In genomic region chr10:14125564-14125963, GRCh38 we compare ENCODE assay signal across 25 cellular contexts.
DNase-seq lines count a peak whose midpoint lies in the region; ATAC-seq, FAIRE-seq and TF ChIP-seq lines count a peak whose summit lies in the region.
"Had no signal": no experiment of that assay in that cellular context is flagged by ENCODE, and none has a peak within 500 bp of the region (broad histone marks: within the 10 kb centered on the region; RNA-seq: fewer than 3 reads in every experiment).

No MANE protein-coding gene starts in this region.

- no peak for TF ChIP-seq POLR2A in right lobe of liver (IDR thresholded peaks at IDR 0.05)
- TF ChIP-seq POLR2A in HepG2 (IDR thresholded peaks at IDR 0.05; ENCODE audit: insufficient read depth in 1 of 2, low read depth in 2 of 2, low read length in 2 of 2): no peak
- TF ChIP-seq POLR2A in body of pancreas (IDR thresholded peaks at IDR 0.05): no peak
- TF ChIP-seq POLR2A in stomach (IDR thresholded peaks at IDR 0.05): no peak

- in situ Hi-C loops in HepG2 (cut with HindIII; ENCODE audit: extremely low pct_ligation_motif_present, low pct_unique_long_range_greater_than_20kb): no loop called here

- H3K36me3 ChIP-seq in right lobe of liver (no peaks in the 10 kb centered on the region), HepG2 (replicated peaks in 1 of 2; ENCODE audit: control insufficient read depth in 1 of 2, insufficient read depth in 2 of 2, low read length in 2 of 2) (no peaks in the 10 kb centered on the region), body of pancreas (replicated peaks in 1 of 2; ENCODE audit: insufficient read depth in 1 of 2, low read depth in 2 of 2) (no peaks in the 10 kb centered on the region), stomach (no peaks in the 10 kb centered on the region)
- H3K36me3 ChIP-seq: BE2C; BLaER1 treated with 17β-estradiol and CSF1 and Interleukin-3, amounts not matched to agents 10 nM and 100 nM; HAP-1 had no signal

- H3K4me3 Mint-ChIP-seq in osteocyte (ENCODE audit: unreplicated experiment): no peak overlapping the region
- H3K4me3 Mint-ChIP-seq: CD14-positive monocyte; CD4-positive, alpha-beta T cell; HFFc6 had no signal

- H3K9ac ChIP-seq in HepG2 (ENCODE audit: insufficient read depth, low read depth, low read length): no peak overlapping the region
- H3K9ac ChIP-seq: BLaER1 treated with 17β-estradiol and CSF1 and Interleukin-3, amounts not matched to agents 10 nM and 100 nM had no signal

- ATAC-seq in right lobe of liver (peak; percentile 21 to 45 (median 33)), HepG2 (no peak), body of pancreas (peak; percentile 64), HG03354 (IDR thresholded peaks at IDR 0.05; ENCODE audit: poor library complexity, severe bottlenecking, unreplicated experiment) (no peak)

- H3K4me1 ChIP-seq in right lobe of liver (no peaks in the 10 kb centered on the region), HepG2 (ENCODE audit: insufficient read depth, low read length) (no peaks in the 10 kb centered on the region), body of pancreas (no peaks in the 10 kb centered on the region), stomach (no peaks in the 10 kb centered on the region)
- H3K4me1 ChIP-seq: BE2C; BLaER1 treated with 17β-estradiol and CSF1 and Interleukin-3, amounts not matched to agents 10 nM and 100 nM; Caco-2; HAP-1 had no signal

- POLR2A ChIA-PET in HepG2 (lab: Yijun Ruan, JAX): no interaction called here
- POLR2A ChIA-PET in RWPE1 (lab: Yijun Ruan, JAX; ENCODE audit: low non-redundant PET): no interaction called here

- no peak overlapping the region for H2AFZ ChIP-seq in HepG2 (ENCODE audit: low read length)

- TF ChIP-seq CTCF in right lobe of liver (IDR thresholded peaks at IDR 0.05) (no peak), HepG2 (CRISPR knock-in tag; IDR thresholded peaks at IDR 0.05) (no peak), body of pancreas (IDR thresholded peaks at IDR 0.05) (no peak), osteocyte (IDR thresholded peaks at IDR 0.05) (no peak), stomach (IDR thresholded peaks at IDR 0.05) (no peak), RWPE1 (conservative IDR thresholded peaks at IDR 0.05; ENCODE audit: low read depth) (no peak)

- H3K4me2 ChIP-seq in HepG2 (ENCODE audit: low read depth, low read length): no peak overlapping the region
- H3K4me2 ChIP-seq: BLaER1 treated with 17β-estradiol and CSF1 and Interleukin-3, amounts not matched to agents 10 nM and 100 nM had no signal

- no peaks in the 10 kb centered on the region for H4K20me1 ChIP-seq in HepG2 (ENCODE audit: insufficient read depth, low read length)
- H4K20me1 ChIP-seq: BLaER1 treated with 17β-estradiol and CSF1 and Interleukin-3, amounts not matched to agents 10 nM and 100 nM had no signal

- peaks cover 29% of the 10 kb centered on the region for H3K4me1 Mint-ChIP-seq in osteocyte (ENCODE audit: unreplicated experiment)
- H3K4me1 Mint-ChIP-seq: CD14-positive monocyte had no signal

- no peak for FAIRE-seq in HepG2 (lab: Jason Lieb, UNC)
- FAIRE-seq: A204.1, GM12891, GM18507, H54 had no signal

- peaks cover 32% of the 10 kb centered on the region for H3K36me3 Mint-ChIP-seq in osteocyte (ENCODE audit: unreplicated experiment)
- H3K36me3 Mint-ChIP-seq: CD14-positive monocyte had no signal

- DNase-seq in right lobe of liver (no peak), HepG2 (ENCODE audit: low spot score) (no peak), body of pancreas (peak; percentile 32 to 63 (median 48)), osteocyte (ENCODE audit: extremely low spot score, unreplicated experiment) (no peak), stomach (peak; percentile 30), RWPE1 (ENCODE audit: low spot score) (no peak), GM03348 (ENCODE audit: low spot score) (no peak)
- DNase-seq: BE2C; Caco-2; CD4-positive, alpha-beta T cell; DMS153; DMS79; EL; GDM1; GOT3; HFFc6 had no signal

- TF ChIP-seq EP300 in HepG2 (IDR thresholded peaks at IDR 0.05; ENCODE audit: low read depth in 2 of 2, low read length in 2 of 2): no peak
- TF ChIP-seq EP300 in HepG2 (CRISPR knock-in tag; IDR thresholded peaks at IDR 0.05; ENCODE audit: borderline replicate concordance): no peak
- TF ChIP-seq EP300 in stomach (IDR thresholded peaks at IDR 0.05): no peak

- intact Hi-C loops in right lobe of liver (cut with DNase I): no loop called here
- intact Hi-C loops in HepG2 (cut with micrococcal nuclease; ENCODE audit: unreplicated experiment): no loop called here
- intact Hi-C loops in body of pancreas (cut with DNase I): no loop called here
- intact Hi-C loops in stomach (cut with DNase I; ENCODE audit: low total_unique reads): no loop called here

- TF ChIP-seq RAD21 in HepG2 (CRISPR knock-in tag; IDR thresholded peaks at IDR 0.05): no peak

- H3K27ac ChIP-seq in right lobe of liver (no peak overlapping the region), HepG2 (ENCODE audit: extremely low read length, insufficient read depth, low read length) (no peak overlapping the region), body of pancreas (no peak overlapping the region), stomach (no peak overlapping the region), RWPE1 (no peak overlapping the region)
- H3K27ac ChIP-seq: 22Rv1; BLaER1 treated with 17β-estradiol and CSF1 and Interleukin-3, amounts not matched to agents 10 nM and 100 nM had no signal

- no TSS peak for BruUV-seq in HepG2 (replicated peaks; lab: Mats Ljungman, UMichigan)

- peaks cover 14% of the 10 kb centered on the region for H3K9me3 Mint-ChIP-seq in osteocyte (ENCODE audit: unreplicated experiment)
- H3K9me3 Mint-ChIP-seq: CD14-positive monocyte; CD4-positive, alpha-beta T cell had no signal

- H3K79me2 ChIP-seq in HepG2 (ENCODE audit: insufficient read depth, low read length): no peaks in the 10 kb centered on the region

- no peaks in the 10 kb centered on the region for H3K27me3 Mint-ChIP-seq in osteocyte (ENCODE audit: unreplicated experiment)
- H3K27me3 Mint-ChIP-seq: CD4-positive, alpha-beta T cell had no signal

- 79% methylated on average over 6 of the region's 6 CpGs for WGBS in right lobe of liver (ENCODE audit: insufficient coverage, low coverage, low lambda C conversion rate, missing lambda C conversion rate)
- WGBS in HepG2 (ENCODE audit: low lambda C conversion rate): 71% methylated on average over 6 of the region's 6 CpGs
- 31 to 32% methylated on average over 6 of the region's 6 CpGs for WGBS in body of pancreas, 2 donors
- 32 to 62% (median 43%) methylated on average over 6 of the region's 6 CpGs for WGBS in stomach, 5 donors

- no peaks in the 10 kb centered on the region for H3K9me3 ChIP-seq in right lobe of liver
- H3K9me3 ChIP-seq in HepG2 (ENCODE audit: low read length): no peaks in the 10 kb centered on the region
- H3K9me3 ChIP-seq in body of pancreas: no peaks in the 10 kb centered on the region
- H3K9me3 ChIP-seq in stomach: no peaks in the 10 kb centered on the region
- H3K9me3 ChIP-seq: BE2C; BLaER1 treated with 17β-estradiol and CSF1 and Interleukin-3, amounts not matched to agents 10 nM and 100 nM; Caco-2; HAP-1 had no signal

- H3K27ac Mint-ChIP-seq in osteocyte (ENCODE audit: unreplicated experiment): peak overlapping the region; percentile 35
- H3K27ac Mint-ChIP-seq: CD14-positive monocyte; CD4-positive, alpha-beta T cell; HFFc6 had no signal

- CTCF ChIA-PET in HepG2 (lab: Yijun Ruan, JAX; ENCODE audit: low intra/inter-chr PET ratio, low total read pairs) (no interaction called here), RWPE1 (lab: Yijun Ruan, JAX) (no interaction called here)

- H3K27me3 ChIP-seq in right lobe of liver (no peaks in the 10 kb centered on the region), HepG2 (ENCODE audit: control insufficient read depth in 1 of 2, insufficient read depth in 2 of 2, low read length in 2 of 2) (peaks cover 1 to 13% of the 10 kb centered on the region in 2 experiments; a peak in 3 of 5 replicates), body of pancreas (no peaks in the 10 kb centered on the region), stomach (no peaks in the 10 kb centered on the region)
- H3K27me3 ChIP-seq: BE2C; BLaER1 treated with 17β-estradiol and CSF1 and Interleukin-3, amounts not matched to agents 10 nM and 100 nM had no signal

- no peak overlapping the region for H3K4me3 ChIP-seq in right lobe of liver
- H3K4me3 ChIP-seq in HepG2 (replicated peaks in 1 of 3; ENCODE audit: insufficient read depth in 1 of 3, low read depth in 2 of 3, low read length in 3 of 3): no peak overlapping the region
- no peak overlapping the region for H3K4me3 ChIP-seq in body of pancreas
- no peak overlapping the region for H3K4me3 ChIP-seq in stomach
- H3K4me3 ChIP-seq: BLaER1 treated with 17β-estradiol and CSF1 and Interleukin-3, amounts not matched to agents 10 nM and 100 nM; HAP-1 had no signal

TF ChIP-seq in HepG2, 621 proteins besides CTCF, POLR2A, EP300 and RAD21 (continues in another document):
- TF ChIP-seq ZFP41 (CRISPR knock-in tag; IDR thresholded peaks at IDR 0.05; ENCODE audit: borderline replicate concordance) (no peak), ZNF720 (CRISPR knock-in tag; IDR thresholded peaks at IDR 0.05) (no peak), ZBTB44 (CRISPR knock-in tag; IDR thresholded peaks at IDR 0.05) (no peak), THYN1 (CRISPR knock-in tag; IDR thresholded peaks at IDR 0.05; ENCODE audit: borderline replicate concordance, low read depth) (no peak), RARG (CRISPR knock-in tag; IDR thresholded peaks at IDR 0.05; ENCODE audit: low read depth) (no peak)
- TF ChIP-seq, protein P1, sequence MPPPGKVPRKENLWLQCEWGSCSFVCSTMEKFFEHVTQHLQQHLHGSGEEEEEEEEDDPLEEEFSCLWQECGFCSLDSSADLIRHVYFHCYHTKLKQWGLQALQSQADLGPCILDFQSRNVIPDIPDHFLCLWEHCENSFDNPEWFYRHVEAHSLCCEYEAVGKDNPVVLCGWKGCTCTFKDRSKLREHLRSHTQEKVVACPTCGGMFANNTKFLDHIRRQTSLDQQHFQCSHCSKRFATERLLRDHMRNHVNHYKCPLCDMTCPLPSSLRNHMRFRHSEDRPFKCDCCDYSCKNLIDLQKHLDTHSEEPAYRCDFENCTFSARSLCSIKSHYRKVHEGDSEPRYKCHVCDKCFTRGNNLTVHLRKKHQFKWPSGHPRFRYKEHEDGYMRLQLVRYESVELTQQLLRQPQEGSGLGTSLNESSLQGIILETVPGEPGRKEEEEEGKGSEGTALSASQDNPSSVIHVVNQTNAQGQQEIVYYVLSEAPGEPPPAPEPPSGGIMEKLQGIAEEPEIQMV (CRISPR knock-in tag; IDR thresholded peaks at IDR 0.05; ENCODE audit: low read depth): no peak

Comparison
In these comparisons a context has a peak if more than half of its experiments do, and no peak if none do; other contexts are left out.
1. ATAC-seq: peak in right lobe of liver (4 of 4) and body of pancreas (single experiment); none in HepG2 (single experiment) and HG03354 (single experiment).
2. DNase-seq: peak in body of pancreas (4 of 4) and stomach (single experiment); none in right lobe of liver (0 of 3), HepG2 (single experiment), osteocyte (single experiment), RWPE1 (single experiment) and GM03348 (single experiment).